ENCODE assay signal across 24 cellular contexts in the genomic region with DNA sequence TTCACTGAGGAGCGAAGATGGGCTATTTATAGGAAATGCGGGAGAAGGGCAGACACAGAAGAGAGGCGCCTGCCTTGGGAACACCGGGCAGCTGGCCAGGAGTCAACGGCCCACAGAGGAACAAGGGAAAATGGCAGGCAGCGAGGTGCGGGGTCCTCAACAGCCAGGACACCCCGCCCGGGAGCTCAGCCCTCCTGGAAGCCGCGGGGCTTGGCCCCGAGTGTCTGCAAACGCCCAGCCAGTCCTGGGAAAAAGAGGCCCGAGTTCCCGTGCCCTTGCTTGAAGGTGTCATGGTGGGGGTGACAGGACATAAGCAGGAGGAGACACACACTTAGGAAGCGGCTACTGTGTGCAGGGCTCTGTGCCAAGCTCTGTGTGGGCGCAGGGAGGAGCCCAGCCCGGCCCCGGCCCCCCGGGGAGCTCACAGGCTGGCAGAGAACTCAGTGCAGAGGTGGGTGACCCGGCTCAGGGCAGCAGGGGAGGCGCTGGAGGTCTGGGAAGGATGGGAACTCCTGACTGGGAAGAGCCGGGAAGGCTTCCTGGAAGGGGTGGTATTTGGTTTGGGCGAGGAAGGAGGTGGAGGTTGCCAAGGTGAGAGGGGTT.
DNase-seq lines count a peak whose midpoint lies in the region; ATAC-seq, FAIRE-seq and TF ChIP-seq lines count a peak whose summit lies in the region.
"Had no signal": no experiment of that assay in that cellular context is flagged by ENCODE, and none has a peak within 500 bp of the region (broad histone marks: within the 10 kb centered on the region; RNA-seq: fewer than 3 reads in every experiment).

No MANE protein-coding gene starts in this region.

- no TSS peak for BruUV-seq in HepG2 (replicated peaks; lab: Mats Ljungman, UMichigan)

- H2AFZ ChIP-seq in HepG2 (ENCODE audit: low read length), result no peak overlapping the region

- TF ChIP-seq EP300 in HepG2 (IDR thresholded peaks at IDR 0.05; ENCODE audit: low read depth in 2 of 2, low read length in 2 of 2) (no peak), HepG2 (CRISPR knock-in tag; IDR thresholded peaks at IDR 0.05; ENCODE audit: borderline replicate concordance) (no peak)

- H3K36me3 ChIP-seq in BLaER1 (peaks cover 16% of the 10 kb centered on the region; the same call in 1 of the 2 replicates), H7 (replicated peaks; ENCODE audit: control insufficient read depth, insufficient read depth, low read length) (no peaks in the 10 kb centered on the region), HepG2 (replicated peaks in 1 of 2; ENCODE audit: control insufficient read depth in 1 of 2, insufficient read depth in 2 of 2, low read length in 2 of 2) (no peaks in the 10 kb centered on the region)
- H3K36me3 ChIP-seq: stomach had no signal

- H3K36me3 Mint-ChIP-seq in effector memory CD8-positive, alpha-beta T cell (ENCODE audit: insufficient read depth), result peaks cover 4% of the 10 kb centered on the region
- peaks cover 8% of the 10 kb centered on the region for H3K36me3 Mint-ChIP-seq in nephron progenitor cell (ENCODE audit: low read depth)
- H3K36me3 Mint-ChIP-seq: natural killer cell treated with Interleukin-12 subunit alpha and Interleukin-12 subunit beta and Interleukin-15 and Interleukin-18, amount 100 ng/mL, for 72 hours; type B pancreatic cell had no signal

- in situ Hi-C loops in HepG2 (cut with HindIII; ENCODE audit: extremely low pct_ligation_motif_present, low pct_unique_long_range_greater_than_20kb), result loop anchor here (10.0 kb wide), 1 partner anchor 165 kb away; no protein-coding TSS in a partner anchor

- CTCF ChIA-PET in HepG2 (lab: Yijun Ruan, JAX; ENCODE audit: low intra/inter-chr PET ratio, low total read pairs), result no interaction called here

- TF ChIP-seq CTCF in HepG2 (CRISPR knock-in tag; IDR thresholded peaks at IDR 0.05) (no peak), nephron progenitor cell (IDR thresholded peaks at IDR 0.05) (no peak)

- H3K4me1 Mint-ChIP-seq in effector memory CD8-positive, alpha-beta T cell (ENCODE audit: low read depth in 2 of 2), result peaks cover 1 to 17% of the 10 kb centered on the region in 2 donors
- peaks cover 7% of the 10 kb centered on the region for H3K4me1 Mint-ChIP-seq in nephron progenitor cell

- ATAC-seq in effector memory CD8-positive, alpha-beta T cell (replicated peaks), result no peak
- ATAC-seq in HepG2, result peak; percentile 29
- ATAC-seq in GM19324 (IDR thresholded peaks at IDR 0.05; ENCODE audit: low FRiP score, unreplicated experiment), result no peak

- intact Hi-C loops in HepG2 (cut with micrococcal nuclease; ENCODE audit: unreplicated experiment), result no loop called here

- no peak for FAIRE-seq in HepG2 (lab: Jason Lieb, UNC)

- 18% methylated on average over 9 of the region's 24 CpGs for WGBS in HepG2 (ENCODE audit: low lambda C conversion rate)

- peak overlapping the region; percentile 29 to 54 for H3K27ac Mint-ChIP-seq in effector memory CD8-positive, alpha-beta T cell
- H3K27ac Mint-ChIP-seq in nephron progenitor cell, result no peak overlapping the region
- H3K27ac Mint-ChIP-seq: activated CD4-positive, alpha-beta memory T cell treated with anti-CD3 and anti-CD28 coated beads, Interleukin-2, amount 10 ng/mL, durations not matched to agents 7 days and 5 days; natural killer cell treated with Interleukin-12 subunit alpha and Interleukin-12 subunit beta and Interleukin-15 and Interleukin-18, amount 100 ng/mL, for 72 hours; type B pancreatic cell had no signal

- H3K27ac ChIP-seq in BLaER1 (no peak overlapping the region), HepG2 (ENCODE audit: extremely low read length, insufficient read depth, low read length) (no peak overlapping the region)
- H3K27ac ChIP-seq: psoas muscle, stomach had no signal

- no peaks in the 10 kb centered on the region; the same call in 1 of the 2 replicates for H4K20me1 ChIP-seq in BLaER1
- no peaks in the 10 kb centered on the region for H4K20me1 ChIP-seq in HepG2 (ENCODE audit: insufficient read depth, low read length)

- TF ChIP-seq RAD21 in HepG2 (CRISPR knock-in tag; IDR thresholded peaks at IDR 0.05), result no peak

- no peak for TF ChIP-seq POLR2A in HepG2 (IDR thresholded peaks at IDR 0.05; ENCODE audit: insufficient read depth in 1 of 2, low read depth in 2 of 2, low read length in 2 of 2)

- no peak overlapping the region for H3K9ac ChIP-seq in BLaER1
- H3K9ac ChIP-seq in HepG2 (ENCODE audit: insufficient read depth, low read depth, low read length), result no peak overlapping the region

- H3K79me2 ChIP-seq in HepG2 (ENCODE audit: insufficient read depth, low read length), result no peaks in the 10 kb centered on the region

- H3K27me3 Mint-ChIP-seq in effector memory CD8-positive, alpha-beta T cell, result peaks cover 0 to 12% of the 10 kb centered on the region in 2 donors
- peaks cover 29% of the 10 kb centered on the region for H3K27me3 Mint-ChIP-seq in nephron progenitor cell (ENCODE audit: low read depth, poor library complexity)

- DNase-seq in H7, result peak; percentile 66
- DNase-seq in effector memory CD8-positive, alpha-beta T cell, result no peak
- no peak for DNase-seq in HepG2 (ENCODE audit: low spot score)
- no peak for DNase-seq in nephron progenitor cell
- DNase-seq in dermis blood vessel endothelial cell, result no peak
- no peak for DNase-seq in NCI-H226
- DNase-seq: activated CD4-positive, alpha-beta memory T cell treated with anti-CD3 and anti-CD28 coated beads, Interleukin-2, amount 10 ng/mL, durations not matched to agents 7 days and 5 days; activated CD4-positive, CD25-positive, alpha-beta regulatory T cell; activated gamma-delta T cell treated with Interleukin-2 at 50 U/mL for 16 hours; activated T-cell treated with anti-CD3 and anti-CD28 coated beads for 4 hours; cerebellar nuclear complex; effector CD4-positive, alpha-beta T cell; foreskin melanocyte; midbrain; NCI-H1694 treated with DMSO at 0.1 percent for 48 hours; NCI-H2227 treated with DMSO at 0.1 percent for 48 hours; stimulated activated CD4-positive, alpha-beta T cell treated with anti-CD3 and anti-CD28 coated beads, Interleukin-4, amount 100 ng/mL, for 1 hour; stomach; T-helper 9 cell had no signal

- H3K9me3 Mint-ChIP-seq in effector memory CD8-positive, alpha-beta T cell, result no peaks in the 10 kb centered on the region
- no peaks in the 10 kb centered on the region for H3K9me3 Mint-ChIP-seq in nephron progenitor cell
- H3K9me3 Mint-ChIP-seq: activated CD4-positive, alpha-beta memory T cell treated with anti-CD3 and anti-CD28 coated beads, Interleukin-2, amount 10 ng/mL, durations not matched to agents 7 days and 5 days; natural killer cell treated with Interleukin-12 subunit alpha and Interleukin-12 subunit beta and Interleukin-15 and Interleukin-18, amount 100 ng/mL, for 72 hours; type B pancreatic cell had no signal

- POLR2A ChIA-PET in HepG2 (lab: Yijun Ruan, JAX), result no interaction called here

- H3K9me3 ChIP-seq in BLaER1, result no peaks in the 10 kb centered on the region
- H3K9me3 ChIP-seq in HepG2 (ENCODE audit: low read length), result no peaks in the 10 kb centered on the region
- H3K9me3 ChIP-seq: psoas muscle, stomach had no signal

- peaks cover 34% of the 10 kb centered on the region for H3K27me3 ChIP-seq in BLaER1
- H3K27me3 ChIP-seq in H7 (ENCODE audit: control insufficient read depth, insufficient read depth, low read length), result no peaks in the 10 kb centered on the region
- H3K27me3 ChIP-seq in HepG2 (ENCODE audit: control insufficient read depth in 1 of 2, insufficient read depth in 2 of 2, low read length in 2 of 2), result peaks cover 8 to 37% of the 10 kb centered on the region in 2 experiments; a peak in 4 of 5 replicates

- peaks cover 64% of the 10 kb centered on the region for H3K4me1 ChIP-seq in BLaER1
- peaks cover 36% of the 10 kb centered on the region for H3K4me1 ChIP-seq in HepG2 (ENCODE audit: insufficient read depth, low read length)
- H3K4me1 ChIP-seq: psoas muscle, stomach had no signal

- no peak overlapping the region for H3K4me3 Mint-ChIP-seq in effector memory CD8-positive, alpha-beta T cell
- no peak overlapping the region for H3K4me3 Mint-ChIP-seq in nephron progenitor cell
- H3K4me3 Mint-ChIP-seq: activated CD4-positive, alpha-beta memory T cell treated with anti-CD3 and anti-CD28 coated beads, Interleukin-2, amount 10 ng/mL, durations not matched to agents 7 days and 5 days; natural killer cell treated with Interleukin-12 subunit alpha and Interleukin-12 subunit beta and Interleukin-15 and Interleukin-18, amount 100 ng/mL, for 72 hours; type B pancreatic cell had no signal

- peak overlapping the region; percentile 37 for H3K4me2 ChIP-seq in BLaER1
- H3K4me2 ChIP-seq in HepG2 (ENCODE audit: low read depth, low read length), result peak overlapping the region; percentile 47

- no peak overlapping the region for H3K4me3 ChIP-seq in BLaER1
- H3K4me3 ChIP-seq in H7 (ENCODE audit: insufficient read depth, low read depth, low read length), result no peak overlapping the region
- H3K4me3 ChIP-seq in HepG2 (replicated peaks in 1 of 3; ENCODE audit: insufficient read depth in 1 of 3, low read depth in 2 of 3, low read length in 3 of 3), result peak overlapping the region in 1 of 3 experiments; percentile 37; a peak in 1 of 6 replicates
- H3K4me3 ChIP-seq: psoas muscle, stomach had no signal

TF ChIP-seq in HepG2, 621 proteins besides CTCF, POLR2A, EP300 and RAD21 (continues in another document):
- TF ChIP-seq ZNF790 (CRISPR knock-in tag; IDR thresholded peaks at IDR 0.05; ENCODE audit: borderline replicate concordance) (no peak), PHF8 (CRISPR knock-in tag; IDR thresholded peaks at IDR 0.05) (0 out of 2 replicates have a peak, but pooled peaks have one; percentile 12), ZNF607 (CRISPR knock-in tag; IDR thresholded peaks at IDR 0.05; ENCODE audit: borderline replicate concordance) (no peak), NFE2 (CRISPR knock-in tag; IDR thresholded peaks at IDR 0.05) (no peak), TBP (CRISPR knock-in tag; IDR thresholded peaks at IDR 0.05) (no peak)
